ENCODE assay signal across 1 cellular context in the genomic region with DNA sequence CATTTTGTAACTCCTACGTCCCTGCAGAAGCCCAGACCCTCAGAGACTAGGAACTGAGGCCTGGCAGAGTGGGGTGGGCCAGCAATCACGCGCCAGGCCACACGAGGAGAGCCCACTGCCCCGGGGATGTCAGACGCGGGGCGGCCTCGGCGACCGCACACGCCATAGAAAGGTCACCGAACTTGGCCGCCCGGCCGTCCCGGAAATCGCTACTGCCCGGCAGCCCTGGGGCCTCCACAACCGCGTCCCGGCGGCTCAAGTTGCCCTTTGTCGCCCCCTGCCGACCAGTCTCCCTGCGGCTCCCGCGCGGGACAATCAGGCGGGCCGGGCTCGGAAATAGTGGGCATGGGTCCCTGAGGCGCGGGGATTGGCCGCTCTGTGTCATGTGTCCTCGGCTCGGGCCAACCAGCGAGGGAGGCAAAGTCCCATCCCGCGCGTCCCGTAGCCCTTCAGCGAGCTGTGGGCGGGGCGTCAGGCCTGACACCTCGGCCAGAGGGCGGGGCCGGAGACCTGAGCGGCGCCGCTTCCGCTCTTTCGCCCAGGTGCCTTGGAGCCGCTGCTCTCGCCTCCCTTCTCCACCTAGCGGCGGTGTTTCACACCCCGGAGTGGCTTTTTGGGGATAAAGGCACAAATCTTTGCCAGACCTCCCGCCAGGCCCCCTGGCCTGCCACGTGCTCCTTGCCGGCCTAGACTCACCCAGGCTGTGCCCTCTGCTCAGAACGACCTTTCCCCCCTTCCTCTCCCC.
A peak's percentile ranks its signal among the peaks of the same experiment; 100 is the strongest.
TF ChIP-seq lines count a peak whose summit lies in the region.

No MANE protein-coding gene starts in this region.

TF ChIP-seq in HepG2, 621 proteins besides CTCF, POLR2A, EP300 and RAD21 (continued from another document and continues in another):
- TF ChIP-seq TBL1XR1 (IDR thresholded peaks at IDR 0.05; ENCODE audit: borderline replicate concordance, low read length, partially characterized antibody) (no peak), ZFP36 (IDR thresholded peaks at IDR 0.05; ENCODE audit: borderline replicate concordance, low read depth, low read length, partially characterized antibody) (peak; percentile 13), ATF3 (CRISPR knock-in tag; IDR thresholded peaks at IDR 0.05) (peak; percentile 14; the same call in 1 of the 2 replicates), TFAP4 (IDR thresholded peaks at IDR 0.05; ENCODE audit: borderline replicate concordance, low read depth) (peak; percentile 61; the same call in 1 of the 2 replicates), ZFP91 (CRISPR knock-in tag; IDR thresholded peaks at IDR 0.05; ENCODE audit: borderline replicate concordance) (peak; percentile 91), DNMT3B (CRISPR knock-in tag; conservative IDR thresholded peaks at IDR 0.05) (no peak), ZNF264 (CRISPR knock-in tag; IDR thresholded peaks at IDR 0.05) (peak; percentile 89), STAT6 (CRISPR knock-in tag; IDR thresholded peaks at IDR 0.05; ENCODE audit: borderline replicate concordance) (peak; percentile 84; the same call in 1 of the 2 replicates), ZKSCAN8 (CRISPR knock-in tag; IDR thresholded peaks at IDR 0.05; ENCODE audit: borderline replicate concordance) (peak; percentile 63; the same call in 1 of the 2 replicates), FOXJ3 (CRISPR knock-in tag; IDR thresholded peaks at IDR 0.05; ENCODE audit: borderline replicate concordance) (peak; percentile 76; the same call in 1 of the 2 replicates), ZNF788 (CRISPR knock-in tag; IDR thresholded peaks at IDR 0.05; ENCODE audit: borderline replicate concordance) (peak; percentile 70; the same call in 1 of the 2 replicates), ZNF292 (CRISPR knock-in tag; IDR thresholded peaks at IDR 0.05; ENCODE audit: borderline replicate concordance, low read depth) (peak; percentile 51; the same call in 1 of the 2 replicates), MXI1 (IDR thresholded peaks at IDR 0.05; ENCODE audit: borderline replicate concordance, low read depth, low read length) (0 out of 3 replicates have a peak, but pooled peaks have one; percentile 18), ZNF570 (CRISPR knock-in tag; IDR thresholded peaks at IDR 0.05; ENCODE audit: borderline replicate concordance) (no peak), ZNF34 (CRISPR knock-in tag; IDR thresholded peaks at IDR 0.05; ENCODE audit: borderline replicate concordance) (0 out of 2 replicates have a peak, but pooled peaks have one; percentile 66), ZNF260 (CRISPR knock-in tag; IDR thresholded peaks at IDR 0.05; ENCODE audit: borderline replicate concordance, low read depth) (no peak), ZBTB10 (CRISPR knock-in tag; IDR thresholded peaks at IDR 0.05; ENCODE audit: borderline replicate concordance) (peak; percentile 87), ZNF691 (CRISPR knock-in tag; IDR thresholded peaks at IDR 0.05; ENCODE audit: borderline replicate concordance, low read depth) (peak; percentile 74; the same call in 1 of the 2 replicates), SKI (IDR thresholded peaks at IDR 0.05; ENCODE audit: partially characterized antibody) (peak; percentile 83), MIER3 (CRISPR knock-in tag; IDR thresholded peaks at IDR 0.05; ENCODE audit: borderline replicate concordance) (peak; percentile 88; the same call in 1 of the 2 replicates), SIN3B (IDR thresholded peaks at IDR 0.05; ENCODE audit: low read length) (peak; percentile 71), HDAC1 (CRISPR knock-in tag; IDR thresholded peaks at IDR 0.05) (peak; percentile 88), ZMYM2 (CRISPR knock-in tag; IDR thresholded peaks at IDR 0.05) (no peak), BRCA1 (CRISPR knock-in tag; IDR thresholded peaks at IDR 0.05) (peak; percentile 88; the same call in 1 of the 2 replicates), ZNF552 (CRISPR knock-in tag; IDR thresholded peaks at IDR 0.05; ENCODE audit: borderline replicate concordance) (peak; percentile 83; the same call in 1 of the 2 replicates), SIN3A (IDR thresholded peaks at IDR 0.05; ENCODE audit: borderline replicate concordance, low read depth, low read length) (no peak)
- TF ChIP-seq, protein P1, sequence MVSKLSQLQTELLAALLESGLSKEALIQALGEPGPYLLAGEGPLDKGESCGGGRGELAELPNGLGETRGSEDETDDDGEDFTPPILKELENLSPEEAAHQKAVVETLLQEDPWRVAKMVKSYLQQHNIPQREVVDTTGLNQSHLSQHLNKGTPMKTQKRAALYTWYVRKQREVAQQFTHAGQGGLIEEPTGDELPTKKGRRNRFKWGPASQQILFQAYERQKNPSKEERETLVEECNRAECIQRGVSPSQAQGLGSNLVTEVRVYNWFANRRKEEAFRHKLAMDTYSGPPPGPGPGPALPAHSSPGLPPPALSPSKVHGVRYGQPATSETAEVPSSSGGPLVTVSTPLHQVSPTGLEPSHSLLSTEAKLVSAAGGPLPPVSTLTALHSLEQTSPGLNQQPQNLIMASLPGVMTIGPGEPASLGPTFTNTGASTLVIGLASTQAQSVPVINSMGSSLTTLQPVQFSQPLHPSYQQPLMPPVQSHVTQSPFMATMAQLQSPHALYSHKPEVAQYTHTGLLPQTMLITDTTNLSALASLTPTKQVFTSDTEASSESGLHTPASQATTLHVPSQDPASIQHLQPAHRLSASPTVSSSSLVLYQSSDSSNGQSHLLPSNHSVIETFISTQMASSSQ (IDR thresholded peaks at IDR 0.05; ENCODE audit: low read depth) = no peak
- TF ChIP-seq, protein P1 (CRISPR knock-in tag; IDR thresholded peaks at IDR 0.05; ENCODE audit: borderline replicate concordance) = peak; percentile 50; the same call in 1 of the 2 replicates
- TF ChIP-seq, protein P2, sequence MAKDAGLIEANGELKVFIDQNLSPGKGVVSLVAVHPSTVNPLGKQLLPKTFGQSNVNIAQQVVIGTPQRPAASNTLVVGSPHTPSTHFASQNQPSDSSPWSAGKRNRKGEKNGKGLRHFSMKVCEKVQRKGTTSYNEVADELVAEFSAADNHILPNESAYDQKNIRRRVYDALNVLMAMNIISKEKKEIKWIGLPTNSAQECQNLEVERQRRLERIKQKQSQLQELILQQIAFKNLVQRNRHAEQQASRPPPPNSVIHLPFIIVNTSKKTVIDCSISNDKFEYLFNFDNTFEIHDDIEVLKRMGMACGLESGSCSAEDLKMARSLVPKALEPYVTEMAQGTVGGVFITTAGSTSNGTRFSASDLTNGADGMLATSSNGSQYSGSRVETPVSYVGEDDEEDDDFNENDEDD (CRISPR knock-in tag; IDR thresholded peaks at IDR 0.05; ENCODE audit: borderline replicate concordance) = peak; percentile 95
- TF ChIP-seq, protein P3, sequence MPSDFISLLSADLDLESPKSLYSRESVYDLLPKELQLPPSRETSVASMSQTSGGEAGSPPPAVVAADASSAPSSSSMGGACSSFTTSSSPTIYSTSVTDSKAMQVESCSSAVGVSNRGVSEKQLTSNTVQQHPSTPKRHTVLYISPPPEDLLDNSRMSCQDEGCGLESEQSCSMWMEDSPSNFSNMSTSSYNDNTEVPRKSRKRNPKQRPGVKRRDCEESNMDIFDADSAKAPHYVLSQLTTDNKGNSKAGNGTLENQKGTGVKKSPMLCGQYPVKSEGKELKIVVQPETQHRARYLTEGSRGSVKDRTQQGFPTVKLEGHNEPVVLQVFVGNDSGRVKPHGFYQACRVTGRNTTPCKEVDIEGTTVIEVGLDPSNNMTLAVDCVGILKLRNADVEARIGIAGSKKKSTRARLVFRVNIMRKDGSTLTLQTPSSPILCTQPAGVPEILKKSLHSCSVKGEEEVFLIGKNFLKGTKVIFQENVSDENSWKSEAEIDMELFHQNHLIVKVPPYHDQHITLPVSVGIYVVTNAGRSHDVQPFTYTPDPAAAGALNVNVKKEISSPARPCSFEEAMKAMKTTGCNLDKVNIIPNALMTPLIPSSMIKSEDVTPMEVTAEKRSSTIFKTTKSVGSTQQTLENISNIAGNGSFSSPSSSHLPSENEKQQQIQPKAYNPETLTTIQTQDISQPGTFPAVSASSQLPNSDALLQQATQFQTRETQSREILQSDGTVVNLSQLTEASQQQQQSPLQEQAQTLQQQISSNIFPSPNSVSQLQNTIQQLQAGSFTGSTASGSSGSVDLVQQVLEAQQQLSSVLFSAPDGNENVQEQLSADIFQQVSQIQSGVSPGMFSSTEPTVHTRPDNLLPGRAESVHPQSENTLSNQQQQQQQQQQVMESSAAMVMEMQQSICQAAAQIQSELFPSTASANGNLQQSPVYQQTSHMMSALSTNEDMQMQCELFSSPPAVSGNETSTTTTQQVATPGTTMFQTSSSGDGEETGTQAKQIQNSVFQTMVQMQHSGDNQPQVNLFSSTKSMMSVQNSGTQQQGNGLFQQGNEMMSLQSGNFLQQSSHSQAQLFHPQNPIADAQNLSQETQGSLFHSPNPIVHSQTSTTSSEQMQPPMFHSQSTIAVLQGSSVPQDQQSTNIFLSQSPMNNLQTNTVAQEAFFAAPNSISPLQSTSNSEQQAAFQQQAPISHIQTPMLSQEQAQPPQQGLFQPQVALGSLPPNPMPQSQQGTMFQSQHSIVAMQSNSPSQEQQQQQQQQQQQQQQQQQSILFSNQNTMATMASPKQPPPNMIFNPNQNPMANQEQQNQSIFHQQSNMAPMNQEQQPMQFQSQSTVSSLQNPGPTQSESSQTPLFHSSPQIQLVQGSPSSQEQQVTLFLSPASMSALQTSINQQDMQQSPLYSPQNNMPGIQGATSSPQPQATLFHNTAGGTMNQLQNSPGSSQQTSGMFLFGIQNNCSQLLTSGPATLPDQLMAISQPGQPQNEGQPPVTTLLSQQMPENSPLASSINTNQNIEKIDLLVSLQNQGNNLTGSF (CRISPR knock-in tag; IDR thresholded peaks at IDR 0.05) = no peak; the same call in 1 of the 2 replicates
